Comparison of ENCODE assay signal across 1 cellular context in the genomic region with DNA sequence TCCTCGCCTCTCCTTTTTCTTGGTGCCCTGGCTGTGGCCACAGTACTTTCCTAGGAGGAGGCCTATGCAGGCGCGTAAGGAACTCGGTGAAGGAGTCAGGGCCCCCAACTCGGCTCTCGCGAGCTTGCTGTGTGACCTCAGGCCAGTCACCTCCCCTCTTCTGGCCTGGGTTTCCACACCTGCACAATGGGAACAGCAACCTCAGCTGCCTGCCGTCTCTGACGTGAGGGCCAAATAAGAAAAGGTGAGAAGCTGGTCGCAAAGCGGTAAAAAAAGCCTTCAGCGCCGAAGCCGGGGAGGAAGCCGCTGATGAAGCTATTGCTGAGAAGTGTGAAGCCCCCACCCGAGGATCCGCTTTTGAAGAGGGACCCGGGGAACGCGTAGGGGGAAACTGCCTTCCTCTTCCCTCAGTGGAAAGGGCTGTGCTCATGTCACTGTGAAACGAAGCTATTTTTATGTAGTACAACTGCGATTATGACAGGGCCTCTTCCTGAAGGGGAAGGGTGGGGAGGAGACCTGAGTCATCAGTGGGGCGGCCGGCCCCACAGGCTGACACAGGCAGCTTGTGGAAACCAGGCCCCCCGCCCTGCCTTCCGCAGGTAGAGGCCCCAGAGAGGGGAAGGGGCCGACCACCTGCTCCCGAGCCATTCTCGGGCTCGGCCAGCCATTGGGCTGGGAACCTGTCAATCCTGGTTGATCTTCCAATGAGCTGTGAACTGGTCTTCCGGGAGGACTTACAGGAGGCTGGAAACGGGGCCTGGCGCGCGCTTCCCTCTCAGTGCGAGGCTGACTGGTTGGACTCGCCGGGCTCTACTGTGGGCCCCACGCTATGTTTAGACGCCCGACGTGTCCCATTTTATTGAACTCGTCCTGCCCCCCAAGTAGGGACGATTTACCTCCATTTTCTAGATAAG.
TF ChIP-seq lines count a peak whose summit lies in the region.

No MANE protein-coding gene starts in this region.

TF ChIP-seq in K562, 482 proteins besides CTCF, POLR2A, EP300 and RAD21 (continued from another document and continues in another):
- TF ChIP-seq, protein P1, sequence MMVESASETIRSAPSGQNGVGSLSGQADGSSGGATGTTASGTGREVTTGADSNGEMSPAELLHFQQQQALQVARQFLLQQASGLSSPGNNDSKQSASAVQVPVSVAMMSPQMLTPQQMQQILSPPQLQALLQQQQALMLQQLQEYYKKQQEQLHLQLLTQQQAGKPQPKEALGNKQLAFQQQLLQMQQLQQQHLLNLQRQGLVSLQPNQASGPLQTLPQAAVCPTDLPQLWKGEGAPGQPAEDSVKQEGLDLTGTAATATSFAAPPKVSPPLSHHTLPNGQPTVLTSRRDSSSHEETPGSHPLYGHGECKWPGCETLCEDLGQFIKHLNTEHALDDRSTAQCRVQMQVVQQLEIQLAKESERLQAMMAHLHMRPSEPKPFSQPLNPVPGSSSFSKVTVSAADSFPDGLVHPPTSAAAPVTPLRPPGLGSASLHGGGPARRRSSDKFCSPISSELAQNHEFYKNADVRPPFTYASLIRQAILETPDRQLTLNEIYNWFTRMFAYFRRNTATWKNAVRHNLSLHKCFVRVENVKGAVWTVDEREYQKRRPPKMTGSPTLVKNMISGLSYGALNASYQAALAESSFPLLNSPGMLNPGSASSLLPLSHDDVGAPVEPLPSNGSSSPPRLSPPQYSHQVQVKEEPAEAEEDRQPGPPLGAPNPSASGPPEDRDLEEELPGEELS (CRISPR knock-in tag; IDR thresholded peaks at IDR 0.05; ENCODE audit: borderline replicate concordance): no peak
- TF ChIP-seq TFAM (CRISPR knock-in tag; conservative IDR thresholded peaks at IDR 0.05) (no peak), JUND (IDR thresholded peaks at IDR 0.05; ENCODE audit: borderline replicate concordance, low read depth, low read length) (peak; percentile 84), JUND (tag; IDR thresholded peaks at IDR 0.05; ENCODE audit: borderline replicate concordance, low read depth, low read length) (peak; percentile 88; the same call in 2 of the 3 replicates), PHF20 (IDR thresholded peaks at IDR 0.05; ENCODE audit: partially characterized antibody) (peak; percentile 48), TRIM24 (IDR thresholded peaks at IDR 0.05) (no peak), ZNF318 (IDR thresholded peaks at IDR 0.05; ENCODE audit: borderline replicate concordance in 1 of 2, low read depth in 1 of 2) (no peak), CREBBP (IDR thresholded peaks at IDR 0.05; ENCODE audit: low read depth, low read length) (no peak), ZFPM2 (CRISPR knock-in tag; IDR thresholded peaks at IDR 0.05) (no peak), GABPB1 (CRISPR knock-in tag; IDR thresholded peaks at IDR 0.05) (peak; percentile 40; the same call in 1 of the 2 replicates), ARID4B (CRISPR knock-in tag; IDR thresholded peaks at IDR 0.05) (peak; percentile 40; the same call in 1 of the 2 replicates), FOXO4 (CRISPR knock-in tag; IDR thresholded peaks at IDR 0.05) (no peak), PCBP2 (IDR thresholded peaks at IDR 0.05; ENCODE audit: low read depth, low read length, poor library complexity, severe bottlenecking) (no peak), SMARCA5 (IDR thresholded peaks at IDR 0.05) (no peak), TAF9B (IDR thresholded peaks at IDR 0.05; ENCODE audit: partially characterized antibody) (no peak), JUN (IDR thresholded peaks at IDR 0.05; ENCODE audit: borderline replicate concordance, low read depth, low read length) (no peak), JUN (CRISPR knock-in tag; IDR thresholded peaks at IDR 0.05; ENCODE audit: borderline replicate concordance) (peak; percentile 50; the same call in 1 of the 2 replicates), ZNF384 (IDR thresholded peaks at IDR 0.05; ENCODE audit: low read depth, low read length) (no peak), BACH1 (tag; IDR thresholded peaks at IDR 0.05) (no peak), ZNF436 (CRISPR knock-in tag; IDR thresholded peaks at IDR 0.05) (no peak), ZNF354B (CRISPR knock-in tag; IDR thresholded peaks at IDR 0.05) (no peak), CBFA2T2 (conservative IDR thresholded peaks at IDR 0.05) (no peak), POLR3A (IDR thresholded peaks at IDR 0.05; ENCODE audit: borderline replicate concordance, extremely low read depth, insufficient read depth, insufficient read length) (no peak), U2AF2 (optimal IDR thresholded peaks at IDR 0.05; ENCODE audit: low read depth, low read length) (no peak), PTBP1 (IDR thresholded peaks at IDR 0.05; ENCODE audit: low read depth, low read length) (no peak), SMAD1 (IDR thresholded peaks at IDR 0.05; ENCODE audit: low read depth, low read length, partially characterized antibody) (no peak)
- TF ChIP-seq, protein P2, sequence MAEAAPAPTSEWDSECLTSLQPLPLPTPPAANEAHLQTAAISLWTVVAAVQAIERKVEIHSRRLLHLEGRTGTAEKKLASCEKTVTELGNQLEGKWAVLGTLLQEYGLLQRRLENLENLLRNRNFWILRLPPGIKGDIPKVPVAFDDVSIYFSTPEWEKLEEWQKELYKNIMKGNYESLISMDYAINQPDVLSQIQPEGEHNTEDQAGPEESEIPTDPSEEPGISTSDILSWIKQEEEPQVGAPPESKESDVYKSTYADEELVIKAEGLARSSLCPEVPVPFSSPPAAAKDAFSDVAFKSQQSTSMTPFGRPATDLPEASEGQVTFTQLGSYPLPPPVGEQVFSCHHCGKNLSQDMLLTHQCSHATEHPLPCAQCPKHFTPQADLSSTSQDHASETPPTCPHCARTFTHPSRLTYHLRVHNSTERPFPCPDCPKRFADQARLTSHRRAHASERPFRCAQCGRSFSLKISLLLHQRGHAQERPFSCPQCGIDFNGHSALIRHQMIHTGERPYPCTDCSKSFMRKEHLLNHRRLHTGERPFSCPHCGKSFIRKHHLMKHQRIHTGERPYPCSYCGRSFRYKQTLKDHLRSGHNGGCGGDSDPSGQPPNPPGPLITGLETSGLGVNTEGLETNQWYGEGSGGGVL (CRISPR knock-in tag; IDR thresholded peaks at IDR 0.05): no peak
- TF ChIP-seq, protein P3, sequence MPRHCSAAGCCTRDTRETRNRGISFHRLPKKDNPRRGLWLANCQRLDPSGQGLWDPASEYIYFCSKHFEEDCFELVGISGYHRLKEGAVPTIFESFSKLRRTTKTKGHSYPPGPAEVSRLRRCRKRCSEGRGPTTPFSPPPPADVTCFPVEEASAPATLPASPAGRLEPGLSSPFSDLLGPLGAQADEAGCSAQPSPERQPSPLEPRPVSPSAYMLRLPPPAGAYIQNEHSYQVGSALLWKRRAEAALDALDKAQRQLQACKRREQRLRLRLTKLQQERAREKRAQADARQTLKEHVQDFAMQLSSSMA (CRISPR knock-in tag; IDR thresholded peaks at IDR 0.05): no peak
- TF ChIP-seq, protein P4, sequence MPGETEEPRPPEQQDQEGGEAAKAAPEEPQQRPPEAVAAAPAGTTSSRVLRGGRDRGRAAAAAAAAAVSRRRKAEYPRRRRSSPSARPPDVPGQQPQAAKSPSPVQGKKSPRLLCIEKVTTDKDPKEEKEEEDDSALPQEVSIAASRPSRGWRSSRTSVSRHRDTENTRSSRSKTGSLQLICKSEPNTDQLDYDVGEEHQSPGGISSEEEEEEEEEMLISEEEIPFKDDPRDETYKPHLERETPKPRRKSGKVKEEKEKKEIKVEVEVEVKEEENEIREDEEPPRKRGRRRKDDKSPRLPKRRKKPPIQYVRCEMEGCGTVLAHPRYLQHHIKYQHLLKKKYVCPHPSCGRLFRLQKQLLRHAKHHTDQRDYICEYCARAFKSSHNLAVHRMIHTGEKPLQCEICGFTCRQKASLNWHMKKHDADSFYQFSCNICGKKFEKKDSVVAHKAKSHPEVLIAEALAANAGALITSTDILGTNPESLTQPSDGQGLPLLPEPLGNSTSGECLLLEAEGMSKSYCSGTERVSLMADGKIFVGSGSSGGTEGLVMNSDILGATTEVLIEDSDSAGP (CRISPR knock-in tag; IDR thresholded peaks at IDR 0.05): no peak
- TF ChIP-seq, protein P5, sequence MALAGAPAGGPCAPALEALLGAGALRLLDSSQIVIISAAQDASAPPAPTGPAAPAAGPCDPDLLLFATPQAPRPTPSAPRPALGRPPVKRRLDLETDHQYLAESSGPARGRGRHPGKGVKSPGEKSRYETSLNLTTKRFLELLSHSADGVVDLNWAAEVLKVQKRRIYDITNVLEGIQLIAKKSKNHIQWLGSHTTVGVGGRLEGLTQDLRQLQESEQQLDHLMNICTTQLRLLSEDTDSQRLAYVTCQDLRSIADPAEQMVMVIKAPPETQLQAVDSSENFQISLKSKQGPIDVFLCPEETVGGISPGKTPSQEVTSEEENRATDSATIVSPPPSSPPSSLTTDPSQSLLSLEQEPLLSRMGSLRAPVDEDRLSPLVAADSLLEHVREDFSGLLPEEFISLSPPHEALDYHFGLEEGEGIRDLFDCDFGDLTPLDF (CRISPR knock-in tag; IDR thresholded peaks at IDR 0.05): no peak
